In the genomic region with DNA sequence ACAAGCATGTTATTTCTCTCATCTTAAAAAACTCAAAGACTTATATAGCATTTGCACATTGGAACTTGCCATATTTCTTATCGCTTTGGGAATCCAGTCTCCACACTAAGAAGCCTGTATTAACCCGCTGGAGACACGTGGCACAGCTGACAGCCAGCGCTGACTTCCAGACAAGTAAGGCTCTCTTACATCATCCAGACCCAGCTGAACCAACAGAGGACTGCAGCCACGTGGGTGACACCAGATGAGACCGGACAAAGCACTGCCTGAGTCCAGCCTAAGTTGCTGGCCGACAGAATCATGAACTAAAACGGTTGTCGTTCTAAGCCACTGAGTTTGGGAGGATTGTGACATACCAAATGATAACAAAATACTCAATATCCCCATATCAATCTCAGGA, we compare ENCODE assay signal across 30 cellular contexts. TPM values are rescaled to one million over a fixed set of nuclear protein-coding genes. Genes with fewer than 3 reads are reported as not detected.
DNase-seq lines count a peak whose midpoint lies in the region; ATAC-seq and TF ChIP-seq lines count a peak whose summit lies in the region.
"Had no signal": no experiment of that assay in that cellular context is flagged by ENCODE, and none has a peak within 500 bp of the region (broad histone marks: within the 10 kb centered on the region; RNA-seq: fewer than 3 reads in every experiment).

No MANE protein-coding gene starts in this region.

- TF ChIP-seq POLR2A in right lobe of liver (IDR thresholded peaks at IDR 0.05) (no peak), ovary (IDR thresholded peaks at IDR 0.05) (no peak)

- H3K9me3 ChIP-seq in right lobe of liver (no peaks in the 10 kb centered on the region), ovary (no peaks in the 10 kb centered on the region), right atrium auricular region (peaks cover 0 to 9% of the 10 kb centered on the region in 2 donors)
- H3K9me3 ChIP-seq: esophagus muscularis mucosa, HAP-1, left lung, pancreas, thoracic aorta had no signal

- DNase-seq in DMS53 (lab: John Stamatoyannopoulos, UW), result peak; percentile 40
- no peak for DNase-seq in DMS53 treated with DMSO at 0.1 percent for 48 hours (lab: John Stamatoyannopoulos, UW; ENCODE audit: unreplicated experiment)
- DNase-seq in caudate nucleus (lab: John Stamatoyannopoulos, UW), result peak in 42 of 61 donors; percentile 21 to 90 (median 62)
- DNase-seq in right lobe of liver, result no peak
- peak in 36 of 49 donors; percentile 5 to 86 (median 52) for DNase-seq in substantia nigra (lab: John Stamatoyannopoulos, UW)
- DNase-seq in ovary, result no peak
- DNase-seq in right atrium auricular region (ENCODE audit: low spot score), result no peak
- DNase-seq: activated CD4-positive, alpha-beta memory T cell treated with anti-CD3 and anti-CD28 coated beads, Interleukin-2, amount 10 ng/mL, durations not matched to agents 7 days and 5 days; activated effector memory CD4-positive, alpha-beta T cell treated with Interleukin-2 at 50 U/mL for 16 hours; Calu3; foreskin melanocyte; immature natural killer cell; left lung; MV-4-11; NCI-H1694 treated with DMSO at 0.1 percent for 48 hours; NCI-H2171 treated with DMSO at 0.1 percent for 48 hours; NCI-H524; pancreas; sigmoid colon; stimulated activated CD4-positive, alpha-beta T cell treated with anti-CD3 and anti-CD28 coated beads, Interleukin-4, amount 100 ng/mL, for 4 hours; T-cell had no signal

- H3K27me3 ChIP-seq in right lobe of liver (no peaks in the 10 kb centered on the region), ovary (no peaks in the 10 kb centered on the region), right atrium auricular region (no peaks in the 10 kb centered on the region)
- H3K27me3 ChIP-seq: esophagus muscularis mucosa, hepatocyte, left lung, pancreas, sigmoid colon had no signal

- H3K36me3 ChIP-seq in right lobe of liver, result no peaks in the 10 kb centered on the region
- no peaks in the 10 kb centered on the region for H3K36me3 ChIP-seq in ovary
- no peaks in the 10 kb centered on the region for H3K36me3 ChIP-seq in right atrium auricular region
- H3K36me3 ChIP-seq: esophagus muscularis mucosa, HAP-1, left lung, pancreas, sigmoid colon, thoracic aorta had no signal

- no peak for TF ChIP-seq CTCF in right lobe of liver (IDR thresholded peaks at IDR 0.05)
- no peak for TF ChIP-seq CTCF in ovary (IDR thresholded peaks at IDR 0.05)
- TF ChIP-seq CTCF in right atrium auricular region (IDR thresholded peaks at IDR 0.05), result no peak

- ATAC-seq in right lobe of liver (peak; percentile 20 to 98 (median 90)), GM21390 (IDR thresholded peaks at IDR 0.05; ENCODE audit: unreplicated experiment) (no peak)
- ATAC-seq: left lung; natural killer cell treated with Interleukin-12 subunit alpha and Interleukin-12 subunit beta and Interleukin-15 and Interleukin-18, amount 100 ng/mL, for 72 hours; Panc1; pancreas; stimulated activated memory B cell treated with anti-CD40 and anti-IgM and Interleukin-4, amounts not matched to agents 10 μg/mL and 1 μg/mL and 100 μg/mL, for 72 hours; T-cell had no signal

- H3K27ac ChIP-seq in caudate nucleus (ENCODE audit: low read depth, low read length) (no peak overlapping the region), right lobe of liver (no peak overlapping the region), substantia nigra (ENCODE audit: low read depth, low read length, poor library complexity, severe bottlenecking) (peak overlapping the region; percentile 79), ovary (no peak overlapping the region), right atrium auricular region (no peak overlapping the region)
- H3K27ac ChIP-seq: 22Rv1, esophagus muscularis mucosa, hepatocyte, left lung, pancreas, sigmoid colon, thoracic aorta had no signal

- H3K4me1 ChIP-seq in right lobe of liver (no peaks in the 10 kb centered on the region), ovary (ENCODE audit: insufficient read depth) (no peaks in the 10 kb centered on the region), right atrium auricular region (no peaks in the 10 kb centered on the region)
- H3K4me1 ChIP-seq: esophagus muscularis mucosa, HAP-1, left lung, sigmoid colon had no signal

- H3K4me3 ChIP-seq in right lobe of liver, result no peak overlapping the region
- H3K4me3 ChIP-seq in ovary, result no peak overlapping the region
- H3K4me3 ChIP-seq in right atrium auricular region, result no peak overlapping the region
- H3K4me3 ChIP-seq: esophagus muscularis mucosa, HAP-1, hepatocyte, left lung, pancreas, sigmoid colon, thoracic aorta had no signal

- 61% methylated on average over 7 of the region's 9 CpGs for WGBS in right lobe of liver (ENCODE audit: insufficient coverage, low coverage, low lambda C conversion rate, missing lambda C conversion rate)
- 69 to 88% (median 85%) methylated on average over 9 of the region's 9 CpGs for WGBS in ovary, 3 donors

- TF ChIP-seq EP300 in ovary (IDR thresholded peaks at IDR 0.05), result no peak

- intact Hi-C loops in right lobe of liver (cut with DNase I) (no loop called here), ovary (cut with DNase I) (no loop called here)

RNA-seq across cellular contexts. Expression of a gene that starts 6.3 kb away (rescaled TPM):
- 1 to 10 TPM in 2 of 6 experiments, under 1 TPM in 4; 0.48 to 2.2 (median 0.71) TPM for total RNA-seq in right lobe of liver
- total RNA-seq in ovary, result 1 to 10 TPM in 2 of 7 donors, under 1 TPM in 5; 0.32 to 1.6 (median 0.43) TPM
- polyA plus RNA-seq in ovary, result 1 to 10 TPM in 1 of 2 donors, under 1 TPM in 1; 0.64 to 3.3 TPM
- total RNA-seq in right atrium auricular region, result 1 to 10 TPM in 1 of 2 donors, under 1 TPM in 1; 0.79 to 1.1 TPM
- total RNA-seq: hepatocyte had no signal
- polyA plus RNA-seq: hepatocyte had no signal

RNA-seq across cellular contexts. Expression of a gene that starts 28.9 kb away (rescaled TPM):
- total RNA-seq in right lobe of liver (100 to 1,000 TPM in 5 of 6 experiments, 10 to 100 TPM in 1; 95.8 to 230 (median 171) TPM), ovary (100 to 1,000 TPM in 3 of 7 donors, 10 to 100 TPM in 4; 82.2 to 151 (median 96.8) TPM), right atrium auricular region (100 to 1,000 TPM; 127 to 163 TPM)
- 100 to 1,000 TPM in 1 of 2 donors, 10 to 100 TPM in 1; 94.1 to 203 TPM for polyA plus RNA-seq in ovary

Comparison
In these comparisons a context has a peak if more than half of its experiments do, and no peak if none do; other contexts are left out.
1. DNase-seq: peak in DMS53 (single experiment), caudate nucleus (42 of 61) and substantia nigra (36 of 49); none in DMS53 treated with DMSO at 0.1 percent for 48 hours (single experiment), right lobe of liver (0 of 3), ovary (0 of 5) and right atrium auricular region (single experiment).